Comparison of ENCODE assay signal across 24 cellular contexts in genomic region chr1:205062319-205062718, GRCh38. TPM values are rescaled to one million over a fixed set of nuclear protein-coding genes. Genes with fewer than 3 reads are reported as not detected.
"Had no signal": no experiment of that assay in that cellular context is flagged by ENCODE, and none has a peak within 500 bp of the region (broad histone marks: within the 10 kb centered on the region; RNA-seq: fewer than 3 reads in every experiment).

No MANE protein-coding gene starts in this region.

- H3K4me1 Mint-ChIP-seq: activated B cell treated with CpG ODN at 0.5 μM for 24 hours; activated CD8-positive, alpha-beta memory T cell treated with anti-CD3 and anti-CD28 coated beads, Interleukin-2, amount 10 ng/mL, durations not matched to agents 7 days and 5 days; activated naive CD4-positive, alpha-beta T cell treated with anti-CD3 and anti-CD28 coated beads, Interleukin-2, amount 50 U/mL, for 24 hours; natural killer cell; T-cell had no signal

- H3K4me1 ChIP-seq: left lung, lower lobe of right lung, prostate gland had no signal

- H3K27me3 ChIP-seq: body of pancreas, heart right ventricle, left lung, neutrophil had no signal

- FAIRE-seq: islet of Langerhans had no signal

- H3K27ac ChIP-seq: body of pancreas, cardiac muscle cell, esophagus muscularis mucosa, heart right ventricle, left lung, lower lobe of right lung, neutrophil, prostate gland, thoracic aorta had no signal

- H3K36me3 ChIP-seq: cardiac muscle cell, esophagus muscularis mucosa, heart right ventricle, left lung, lower lobe of right lung, neutrophil, prostate gland, thoracic aorta had no signal

- H3K9me3 ChIP-seq: body of pancreas, esophagus muscularis mucosa, heart right ventricle, left lung, lower lobe of right lung, neutrophil, prostate gland, thoracic aorta had no signal

- H3K9me3 Mint-ChIP-seq: activated B cell treated with CpG ODN at 0.5 μM for 24 hours; activated naive CD4-positive, alpha-beta T cell treated with anti-CD3 and anti-CD28 coated beads, Interleukin-2, amount 50 U/mL, for 24 hours; activated T-helper 2 cell treated with anti-CD3 and anti-CD28 coated beads, Interferon-gamma antibody, Interleukin-2, Interleukin-4, amounts not matched to agents 10 μg/mL and 5 μg/mL and 100 μg/mL, durations not matched to agents 14 hours and 24 hours and 36 hours; dendritic cell treated with granulocyte-macrophage colony-stimulating factor and Interleukin-4, amounts not matched to agents 40 ng/mL and 50 ng/mL, for 4 days; natural killer cell; T-cell had no signal

- H3K4me3 Mint-ChIP-seq: activated CD4-positive, alpha-beta T cell treated with anti-CD3 and anti-CD28 coated beads for 36 hours; activated CD8-positive, alpha-beta memory T cell treated with anti-CD3 and anti-CD28 coated beads, Interleukin-2, amount 10 ng/mL, durations not matched to agents 7 days and 5 days; activated CD8-positive, alpha-beta T cell treated with anti-CD3 and anti-CD28 coated beads, Interleukin-2, amount 10 ng/mL, durations not matched to agents 7 days and 5 days; activated naive CD4-positive, alpha-beta T cell treated with anti-CD3 and anti-CD28 coated beads, Interleukin-2, amount 50 U/mL, for 24 hours; dendritic cell treated with granulocyte-macrophage colony-stimulating factor and Interleukin-4, amounts not matched to agents 40 ng/mL and 50 ng/mL, for 4 days; natural killer cell; T-cell had no signal

- H3K27ac Mint-ChIP-seq: activated B cell treated with CpG ODN at 0.5 μM for 24 hours; activated CD4-positive, alpha-beta T cell treated with anti-CD3 and anti-CD28 coated beads for 36 hours; activated CD8-positive, alpha-beta memory T cell treated with anti-CD3 and anti-CD28 coated beads, Interleukin-2, amount 10 ng/mL, durations not matched to agents 7 days and 5 days; activated CD8-positive, alpha-beta T cell treated with anti-CD3 and anti-CD28 coated beads, Interleukin-2, amount 10 ng/mL, durations not matched to agents 7 days and 5 days; activated naive CD4-positive, alpha-beta T cell treated with anti-CD3 and anti-CD28 coated beads, Interleukin-2, amount 50 U/mL, for 24 hours; activated T-helper 2 cell treated with anti-CD3 and anti-CD28 coated beads, Interferon-gamma antibody, Interleukin-2, Interleukin-4, amounts not matched to agents 10 μg/mL and 5 μg/mL and 100 μg/mL, durations not matched to agents 14 hours and 24 hours and 36 hours; dendritic cell treated with granulocyte-macrophage colony-stimulating factor and Interleukin-4, amounts not matched to agents 40 ng/mL and 50 ng/mL, for 4 days; natural killer cell; T-cell had no signal

- H3K4me3 ChIP-seq: body of pancreas, cardiac muscle cell, esophagus muscularis mucosa, heart right ventricle, left lung, lower lobe of right lung, prostate gland, smooth muscle cell, thoracic aorta had no signal

- H3K36me3 Mint-ChIP-seq: activated CD8-positive, alpha-beta memory T cell treated with anti-CD3 and anti-CD28 coated beads, Interleukin-2, amount 10 ng/mL, durations not matched to agents 7 days and 5 days; activated naive CD4-positive, alpha-beta T cell treated with anti-CD3 and anti-CD28 coated beads, Interleukin-2, amount 50 U/mL, for 24 hours; natural killer cell; T-cell had no signal

- H3K27me3 Mint-ChIP-seq: activated B cell treated with CpG ODN at 0.5 μM for 24 hours; activated CD4-positive, alpha-beta T cell treated with anti-CD3 and anti-CD28 coated beads for 36 hours; activated CD8-positive, alpha-beta memory T cell treated with anti-CD3 and anti-CD28 coated beads, Interleukin-2, amount 10 ng/mL, durations not matched to agents 7 days and 5 days; activated naive CD4-positive, alpha-beta T cell treated with anti-CD3 and anti-CD28 coated beads, Interleukin-2, amount 50 U/mL, for 24 hours; dendritic cell treated with granulocyte-macrophage colony-stimulating factor and Interleukin-4, amounts not matched to agents 40 ng/mL and 50 ng/mL, for 4 days; T-cell had no signal

RNA-seq across cellular contexts. Expression of gene CNTN2, which starts 19.3 kb away (rescaled TPM):
- total RNA-seq: activated B cell treated with CpG ODN at 0.5 μM for 24 hours; activated CD4-positive, alpha-beta T cell treated with anti-CD3 and anti-CD28 coated beads for 36 hours; activated CD8-positive, alpha-beta memory T cell treated with anti-CD3 and anti-CD28 coated beads, Interleukin-2, amount 10 ng/mL, durations not matched to agents 7 days and 5 days; activated CD8-positive, alpha-beta T cell treated with anti-CD3 and anti-CD28 coated beads, Interleukin-2, amount 10 ng/mL, durations not matched to agents 7 days and 5 days; activated T-helper 2 cell treated with anti-CD3 and anti-CD28 coated beads, Interferon-gamma antibody, Interleukin-2, Interleukin-4, amounts not matched to agents 10 μg/mL and 5 μg/mL and 100 μg/mL, durations not matched to agents 14 hours and 24 hours and 36 hours; body of pancreas; cardiac muscle cell; glomerular endothelial cell; left lung; lower lobe of right lung; natural killer cell; osteocyte; smooth muscle cell; T-cell; T-helper 2 cell treated with Interferon-gamma antibody and Interleukin-4, amounts not matched to agents 100 ng/mL and 5 ng/mL, for 36 hours had no signal
- polyA plus RNA-seq: aorta, cardiac muscle cell, smooth muscle cell had no signal
